ENCODE assay signal across 1 cellular context in genomic region chrX:370963-371745, GRCh38.
TF ChIP-seq lines count a peak whose summit lies in the region.

No MANE protein-coding gene starts in this region.

TF ChIP-seq in HepG2, 621 proteins besides CTCF, POLR2A, EP300 and RAD21:
- TF ChIP-seq PHF5A (CRISPR knock-in tag; IDR thresholded peaks at IDR 0.05; ENCODE audit: low read depth, unreplicated experiment), result no peak
- TF ChIP-seq RBFOX2 (IDR thresholded peaks at IDR 0.05; ENCODE audit: low read depth, low read length), result 0 out of 2 replicates have a peak, but pooled peaks have one; percentile 11
- no peak for TF ChIP-seq MLLT10 (CRISPR knock-in tag; IDR thresholded peaks at IDR 0.05)
- TF ChIP-seq TSC22D2 (CRISPR knock-in tag; IDR thresholded peaks at IDR 0.05; ENCODE audit: borderline replicate concordance), result no peak
- no peak for TF ChIP-seq ZNF280B (CRISPR knock-in tag; IDR thresholded peaks at IDR 0.05; ENCODE audit: borderline replicate concordance)
- TF ChIP-seq ZSCAN20 (CRISPR knock-in tag; IDR thresholded peaks at IDR 0.05; ENCODE audit: borderline replicate concordance), result no peak
- peak; percentile 8 for TF ChIP-seq AGO2 (optimal IDR thresholded peaks at IDR 0.05; ENCODE audit: low read depth, low read length)
- TF ChIP-seq HES4 (CRISPR knock-in tag; IDR thresholded peaks at IDR 0.05; ENCODE audit: borderline replicate concordance), result no peak
- no peak for TF ChIP-seq MAF1 (CRISPR knock-in tag; IDR thresholded peaks at IDR 0.05; ENCODE audit: borderline replicate concordance)
- no peak for TF ChIP-seq TFDP2 (CRISPR knock-in tag; IDR thresholded peaks at IDR 0.05)
- TF ChIP-seq NBN (conservative IDR thresholded peaks at IDR 0.05), result no peak
